Comparison of ENCODE assay signal across 2 cellular contexts in genomic region chr1:20882837-20883236, GRCh38.
TF ChIP-seq lines count a peak whose summit lies in the region.

No MANE protein-coding gene starts in this region.

TF ChIP-seq in A549, 52 proteins besides CTCF, POLR2A, EP300 and RAD21:
- TF ChIP-seq, protein P1, sequence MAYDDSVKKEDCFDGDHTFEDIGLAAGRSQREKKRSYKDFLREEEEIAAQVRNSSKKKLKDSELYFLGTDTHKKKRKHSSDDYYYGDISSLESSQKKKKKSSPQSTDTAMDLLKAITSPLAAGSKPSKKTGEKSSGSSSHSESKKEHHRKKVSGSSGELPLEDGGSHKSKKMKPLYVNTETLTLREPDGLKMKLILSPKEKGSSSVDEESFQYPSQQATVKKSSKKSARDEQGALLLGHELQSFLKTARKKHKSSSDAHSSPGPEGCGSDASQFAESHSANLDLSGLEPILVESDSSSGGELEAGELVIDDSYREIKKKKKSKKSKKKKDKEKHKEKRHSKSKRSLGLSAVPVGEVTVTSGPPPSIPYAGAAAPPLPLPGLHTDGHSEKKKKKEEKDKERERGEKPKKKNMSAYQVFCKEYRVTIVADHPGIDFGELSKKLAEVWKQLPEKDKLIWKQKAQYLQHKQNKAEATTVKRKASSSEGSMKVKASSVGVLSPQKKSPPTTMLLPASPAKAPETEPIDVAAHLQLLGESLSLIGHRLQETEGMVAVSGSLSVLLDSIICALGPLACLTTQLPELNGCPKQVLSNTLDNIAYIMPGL (CRISPR knock-in tag; IDR thresholded peaks at IDR 0.05; ENCODE audit: borderline replicate concordance): no peak
- TF ChIP-seq HDAC2 (IDR thresholded peaks at IDR 0.05) (no peak), PHF8 (IDR thresholded peaks at IDR 0.05; ENCODE audit: borderline replicate concordance, low read depth) (no peak), POLR2AphosphoS2 (conservative IDR thresholded peaks at IDR 0.05; ENCODE audit: low read length) (no peak), HEYL (CRISPR knock-in tag; IDR thresholded peaks at IDR 0.05) (no peak), FOXS1 (CRISPR knock-in tag; IDR thresholded peaks at IDR 0.05) (no peak), RFX5 (IDR thresholded peaks at IDR 0.05) (no peak), NPAS2 (CRISPR knock-in tag; IDR thresholded peaks at IDR 0.05; ENCODE audit: borderline replicate concordance) (no peak), CBX8 (IDR thresholded peaks at IDR 0.05) (no peak), TFCP2L1 (CRISPR knock-in tag; IDR thresholded peaks at IDR 0.05) (no peak)

TF ChIP-seq in IMR-90, 13 proteins besides CTCF, POLR2A, EP300 and RAD21 (continued from another document):
- no peak for TF ChIP-seq ELK1 (IDR thresholded peaks at IDR 0.05; ENCODE audit: borderline replicate concordance, low read depth, low read length)
- TF ChIP-seq MAFK (IDR thresholded peaks at IDR 0.05; ENCODE audit: low read depth, low read length): no peak
- no peak for TF ChIP-seq CHD1 (IDR thresholded peaks at IDR 0.05; ENCODE audit: low read depth, low read length)
- TF ChIP-seq USF2 (IDR thresholded peaks at IDR 0.05; ENCODE audit: low read depth, low read length): no peak
- TF ChIP-seq BHLHE40 (IDR thresholded peaks at IDR 0.05; ENCODE audit: low read depth, low read length): no peak
- TF ChIP-seq RCOR1 (IDR thresholded peaks at IDR 0.05; ENCODE audit: insufficient replicate concordance, low read length): no peak
- no peak for TF ChIP-seq NFE2L2 (IDR thresholded peaks at IDR 0.05; ENCODE audit: low read depth, low read length)
